40 cellular contexts compared by ENCODE assay signal in genomic region chr1:227210604-227211003, GRCh38.
"Had no signal": no experiment of that assay in that cellular context is flagged by ENCODE, and none has a peak within 500 bp of the region (broad histone marks: within the 10 kb centered on the region; RNA-seq: fewer than 3 reads in every experiment).

No MANE protein-coding gene starts in this region.

- H3K36me3 Mint-ChIP-seq: activated naive CD4-positive, alpha-beta T cell treated with anti-CD3 and anti-CD28 coated beads, Interleukin-2, amount 10 ng/mL, durations not matched to agents 7 days and 5 days; activated naive CD4-positive, alpha-beta T cell treated with anti-CD3 and anti-CD28 coated beads, Interleukin-2, amount 50 U/mL, for 24 hours; activated naive CD4-positive, alpha-beta T cell treated with anti-CD3 and anti-CD28 coated beads, Interleukin-2, amount 50 U/mL, for 72 hours; activated naive CD8-positive, alpha-beta T cell; activated naive CD8-positive, alpha-beta T cell treated with anti-CD3 and anti-CD28 coated beads for 36 hours; activated naive CD8-positive, alpha-beta T cell treated with anti-CD3 and anti-CD28 coated beads, Interleukin-2, amount 10 ng/mL, durations not matched to agents 7 days and 5 days had no signal

- H3K4me3 Mint-ChIP-seq: activated naive CD4-positive, alpha-beta T cell treated with anti-CD3 and anti-CD28 coated beads for 36 hours; activated naive CD4-positive, alpha-beta T cell treated with anti-CD3 and anti-CD28 coated beads, Interleukin-2, amount 10 ng/mL, durations not matched to agents 7 days and 5 days; activated naive CD4-positive, alpha-beta T cell treated with anti-CD3 and anti-CD28 coated beads, Interleukin-2, amount 50 U/mL, for 24 hours; activated naive CD8-positive, alpha-beta T cell; activated naive CD8-positive, alpha-beta T cell treated with anti-CD3 and anti-CD28 coated beads for 36 hours; activated naive CD8-positive, alpha-beta T cell treated with anti-CD3 and anti-CD28 coated beads, Interleukin-2, amount 10 ng/mL, durations not matched to agents 7 days and 5 days; activated naive CD8-positive, alpha-beta T cell treated with anti-CD3 and anti-CD28 coated beads, Interleukin-2, amount 50 U/mL, for 24 hours; activated T-cell treated with anti-CD3 and anti-CD28 coated beads, Interleukin-2, amount 50 U/mL, for 24 hours; activated T-cell treated with anti-CD3 and anti-CD28 coated beads, Interleukin-2, amount 50 U/mL, for 4 hours; activated T-cell treated with anti-CD3 and anti-CD28 coated beads, Interleukin-2, amount 50 U/mL, for 72 hours; activated T-helper 1 cell treated with anti-CD3 and anti-CD28 coated beads, Interleukin-12 subunit alpha, Interleukin-12 subunit beta, Interleukin-2, Interleukin-4 antibody, amounts not matched to agents 30 ng/mL and 10 ng/mL and 1 ng/mL, durations not matched to agents 14 hours and 24 hours and 36 hours; activated T-helper 17 cell treated with anti-CD3 and anti-CD28 coated beads, Interleukin-2, amount 50 U/mL, for 72 hours; brain; central memory CD8-positive, alpha-beta T cell had no signal

- H3K9me3 Mint-ChIP-seq: activated naive CD4-positive, alpha-beta T cell treated with anti-CD3 and anti-CD28 coated beads for 36 hours; activated naive CD4-positive, alpha-beta T cell treated with anti-CD3 and anti-CD28 coated beads, Interleukin-2, amount 10 ng/mL, durations not matched to agents 7 days and 5 days; activated naive CD4-positive, alpha-beta T cell treated with anti-CD3 and anti-CD28 coated beads, Interleukin-2, amount 50 U/mL, for 24 hours; activated naive CD4-positive, alpha-beta T cell treated with anti-CD3 and anti-CD28 coated beads, Interleukin-2, amount 50 U/mL, for 72 hours; activated naive CD8-positive, alpha-beta T cell treated with anti-CD3 and anti-CD28 coated beads, Interleukin-2, amount 10 ng/mL, durations not matched to agents 7 days and 5 days; activated naive CD8-positive, alpha-beta T cell treated with anti-CD3 and anti-CD28 coated beads, Interleukin-2, amount 50 U/mL, for 24 hours; activated T-cell treated with anti-CD3 and anti-CD28 coated beads, Interleukin-2, amount 50 U/mL, for 24 hours; activated T-cell treated with anti-CD3 and anti-CD28 coated beads, Interleukin-2, amount 50 U/mL, for 4 hours; activated T-cell treated with anti-CD3 and anti-CD28 coated beads, Interleukin-2, amount 50 U/mL, for 72 hours; activated T-helper 1 cell treated with anti-CD3 and anti-CD28 coated beads, Interleukin-12 subunit alpha, Interleukin-12 subunit beta, Interleukin-2, Interleukin-4 antibody, amounts not matched to agents 30 ng/mL and 10 ng/mL and 1 ng/mL, durations not matched to agents 14 hours and 24 hours and 36 hours; activated T-helper 17 cell treated with anti-CD3 and anti-CD28 coated beads, Interleukin-2, amount 50 U/mL, for 72 hours; activated T-helper 2 cell treated with anti-CD3 and anti-CD28 coated beads, Interferon-gamma antibody, Interleukin-2, Interleukin-4, amounts not matched to agents 10 μg/mL and 5 μg/mL and 100 μg/mL, durations not matched to agents 14 hours and 24 hours and 36 hours; central memory CD8-positive, alpha-beta T cell had no signal

- H3K27me3 Mint-ChIP-seq: activated naive CD8-positive, alpha-beta T cell treated with anti-CD3 and anti-CD28 coated beads, Interleukin-2, amount 10 ng/mL, durations not matched to agents 7 days and 5 days; brain had no signal

- FAIRE-seq: astrocyte, bronchial epithelial cell had no signal

- H3K27me3 ChIP-seq: adrenal gland, ascending aorta, body of pancreas, brain microvascular endothelial cell, breast epithelium, cardiac muscle cell had no signal

- H3K9me3 ChIP-seq: adrenal gland, ascending aorta, body of pancreas, breast epithelium had no signal

- DNase-seq: activated effector memory CD4-positive, alpha-beta T cell treated with anti-CD3 and anti-CD28 coated beads, Interleukin-2, amount 50 U/mL, for 16 hours; activated effector memory CD4-positive, alpha-beta T cell treated with Interleukin-2 at 50 U/mL for 16 hours; activated gamma-delta T cell; activated gamma-delta T cell treated with Interleukin-2 at 50 U/mL for 16 hours; activated naive CD4-positive, alpha-beta T cell; activated naive CD4-positive, alpha-beta T cell treated with anti-CD3 and anti-CD28 coated beads for 36 hours; activated naive CD4-positive, alpha-beta T cell treated with anti-CD3 and anti-CD28 coated beads, Interleukin-2, amount 10 ng/mL, durations not matched to agents 7 days and 5 days; activated naive CD4-positive, alpha-beta T cell treated with anti-CD3 and anti-CD28 coated beads, Interleukin-2, amount 50 U/mL, for 16 hours; activated naive CD4-positive, alpha-beta T cell treated with Interleukin-2 at 50 U/mL for 16 hours; activated naive CD8-positive, alpha-beta T cell treated with anti-CD3 and anti-CD28 coated beads for 36 hours; activated naive CD8-positive, alpha-beta T cell treated with anti-CD3 and anti-CD28 coated beads, Interleukin-2, amount 10 ng/mL, durations not matched to agents 7 days and 5 days; activated naive CD8-positive, alpha-beta T cell treated with anti-CD3 and anti-CD28 coated beads, Interleukin-2, amount 50 U/mL, for 24 hours; activated T-cell treated with anti-CD3 and anti-CD28 coated beads, Interleukin-2, amount 50 U/mL, for 1 hour; activated T-cell treated with anti-CD3 and anti-CD28 coated beads, Interleukin-2, amount 50 U/mL, for 24 hours; activated T-cell treated with anti-CD3 and anti-CD28 coated beads, Interleukin-2, amount 50 U/mL, for 4 hours; activated T-cell treated with anti-CD3 and anti-CD28 coated beads, Interleukin-2, amount 50 U/mL, for 48 hours; activated T-cell treated with anti-CD3 and anti-CD28 coated beads, Interleukin-2, amount 50 U/mL, for 72 hours; adrenal gland; amniotic stem cell; amygdala; anterior cingulate cortex; aorta; body of pancreas; brain microvascular endothelial cell; caudate nucleus; central memory CD4-positive, alpha-beta T cell; cerebellar nuclear complex had no signal

- H3K4me1 Mint-ChIP-seq: activated naive CD4-positive, alpha-beta T cell treated with anti-CD3 and anti-CD28 coated beads, Interleukin-2, amount 10 ng/mL, durations not matched to agents 7 days and 5 days; activated naive CD4-positive, alpha-beta T cell treated with anti-CD3 and anti-CD28 coated beads, Interleukin-2, amount 50 U/mL, for 24 hours; activated naive CD8-positive, alpha-beta T cell treated with anti-CD3 and anti-CD28 coated beads for 36 hours; activated naive CD8-positive, alpha-beta T cell treated with anti-CD3 and anti-CD28 coated beads, Interleukin-2, amount 10 ng/mL, durations not matched to agents 7 days and 5 days; activated naive CD8-positive, alpha-beta T cell treated with anti-CD3 and anti-CD28 coated beads, Interleukin-2, amount 50 U/mL, for 24 hours; activated T-helper 17 cell treated with anti-CD3 and anti-CD28 coated beads, Interleukin-2, amount 50 U/mL, for 72 hours; central memory CD8-positive, alpha-beta T cell had no signal

- H3K27ac Mint-ChIP-seq: activated naive CD4-positive, alpha-beta T cell treated with anti-CD3 and anti-CD28 coated beads for 36 hours; activated naive CD4-positive, alpha-beta T cell treated with anti-CD3 and anti-CD28 coated beads, Interleukin-2, amount 10 ng/mL, durations not matched to agents 7 days and 5 days; activated naive CD4-positive, alpha-beta T cell treated with anti-CD3 and anti-CD28 coated beads, Interleukin-2, amount 50 U/mL, for 24 hours; activated naive CD4-positive, alpha-beta T cell treated with anti-CD3 and anti-CD28 coated beads, Interleukin-2, amount 50 U/mL, for 72 hours; activated naive CD8-positive, alpha-beta T cell; activated naive CD8-positive, alpha-beta T cell treated with anti-CD3 and anti-CD28 coated beads for 36 hours; activated naive CD8-positive, alpha-beta T cell treated with anti-CD3 and anti-CD28 coated beads, Interleukin-2, amount 10 ng/mL, durations not matched to agents 7 days and 5 days; activated naive CD8-positive, alpha-beta T cell treated with anti-CD3 and anti-CD28 coated beads, Interleukin-2, amount 50 U/mL, for 24 hours; activated T-cell treated with anti-CD3 and anti-CD28 coated beads, Interleukin-2, amount 50 U/mL, for 24 hours; activated T-cell treated with anti-CD3 and anti-CD28 coated beads, Interleukin-2, amount 50 U/mL, for 72 hours; activated T-helper 1 cell treated with anti-CD3 and anti-CD28 coated beads, Interleukin-12 subunit alpha, Interleukin-12 subunit beta, Interleukin-2, Interleukin-4 antibody, amounts not matched to agents 30 ng/mL and 10 ng/mL and 1 ng/mL, durations not matched to agents 14 hours and 24 hours and 36 hours; activated T-helper 17 cell treated with anti-CD3 and anti-CD28 coated beads, Interleukin-2, amount 50 U/mL, for 72 hours; activated T-helper 2 cell treated with anti-CD3 and anti-CD28 coated beads, Interferon-gamma antibody, Interleukin-2, Interleukin-4, amounts not matched to agents 10 μg/mL and 5 μg/mL and 100 μg/mL, durations not matched to agents 14 hours and 24 hours and 36 hours; brain had no signal

- H3K36me3 ChIP-seq: adrenal gland, ascending aorta, brain microvascular endothelial cell, breast epithelium, cardiac muscle cell had no signal

- H3K4me3 ChIP-seq: adrenal gland, ascending aorta, body of pancreas, breast epithelium, cardiac muscle cell had no signal

- H3K27ac ChIP-seq: adrenal gland, ascending aorta, body of pancreas, brain microvascular endothelial cell, breast epithelium, cardiac muscle cell had no signal

- H3K4me1 ChIP-seq: ascending aorta, breast epithelium had no signal

- ATAC-seq: activated naive CD4-positive, alpha-beta T cell treated with anti-CD3 and anti-CD28 coated beads, Interleukin-2, amount 50 U/mL, for 72 hours; activated naive CD8-positive, alpha-beta T cell treated with anti-CD3 and anti-CD28 coated beads, Interleukin-2, amount 50 U/mL, for 24 hours; activated T-cell treated with anti-CD3 and anti-CD28 coated beads, Interleukin-2, amount 50 U/mL, for 4 hours; activated T-cell treated with anti-CD3 and anti-CD28 coated beads, Interleukin-2, amount 50 U/mL, for 72 hours; activated T-helper 17 cell treated with anti-CD3 and anti-CD28 coated beads, Interleukin-2, amount 50 U/mL, for 72 hours; body of pancreas had no signal
